ENCODE assay signal across 7 cellular contexts in the genomic region with DNA sequence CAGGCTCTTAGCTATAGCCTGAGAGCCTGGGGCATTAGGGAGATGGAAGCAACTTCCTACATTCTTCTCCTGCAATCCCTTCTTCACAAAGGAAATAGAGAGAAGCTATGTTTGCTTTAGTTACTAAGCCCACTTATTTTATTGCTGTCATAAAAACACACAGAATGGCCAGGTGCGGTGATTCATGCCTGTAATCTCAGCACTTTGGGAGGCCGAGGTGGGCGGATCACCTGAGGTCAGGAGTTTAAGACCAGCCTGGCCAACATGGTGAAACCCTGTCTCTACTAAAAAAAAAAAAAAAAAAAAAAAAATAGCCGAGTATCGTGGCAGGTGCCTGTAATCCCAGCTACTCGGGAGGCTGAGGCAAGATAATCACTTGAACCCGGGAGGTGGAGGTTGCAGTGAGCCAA.
DNase-seq lines count a peak whose midpoint lies in the region; TF ChIP-seq lines count a peak whose summit lies in the region.
"Not testable (repeated sequence)": the region's sequence is repeated elsewhere in the genome, so short reads cannot be mapped to it uniquely, and the experiment has no call there.

No MANE protein-coding gene starts in this region.

- POLR2A ChIA-PET in RWPE1 (lab: Yijun Ruan, JAX; ENCODE audit: low non-redundant PET), result not testable (repeated sequence)

- not testable (repeated sequence) for TF ChIP-seq CTCF in RWPE1 (conservative IDR thresholded peaks at IDR 0.05; ENCODE audit: low read depth); epithelial cell of esophagus (IDR thresholded peaks at IDR 0.05; ENCODE audit: insufficient read depth, low read depth, low read length, missing control alignments)

- not testable (repeated sequence) for H3K4me3 ChIP-seq in epithelial cell of esophagus (ENCODE audit: low read length)

- DNase-seq in DMS53 (lab: John Stamatoyannopoulos, UW) (peak; percentile 93), HuH-7 (ENCODE audit: low spot score) (peak; percentile 26), NCI-H2029 (lab: John Stamatoyannopoulos, UW) (peak; percentile 6), NCI-H748 (lab: John Stamatoyannopoulos, UW; ENCODE audit: unreplicated experiment) (peak; percentile 87), RWPE1 (ENCODE audit: low spot score) (peak; percentile 80), epithelial cell of esophagus (ENCODE audit: low read depth) (peak; percentile 19), renal cortical epithelial cell (ENCODE audit: low read depth) (peak; percentile 88)

- CTCF ChIA-PET in RWPE1 (lab: Yijun Ruan, JAX), result interaction anchor here (0.6 to 0.7 kb wide), 3 partner anchors 16 to 287 kb away, joined by 3 to 4 read pairs (median 3); no protein-coding TSS in a partner anchor

- H3K27ac ChIP-seq in RWPE1, result not testable (repeated sequence)

Comparison
In these comparisons a context has a peak if more than half of its experiments do, and no peak if none do; other contexts are left out.
1. DNase-seq: peak in every context shown above with its lines; median percentile 93 in DMS53; 88 in renal cortical epithelial cell; 87 in NCI-H748; 80 in RWPE1; 26 in HuH-7; 19 in epithelial cell of esophagus; 6 in NCI-H2029.